1 cellular context compared by ENCODE assay signal in the genomic region with DNA sequence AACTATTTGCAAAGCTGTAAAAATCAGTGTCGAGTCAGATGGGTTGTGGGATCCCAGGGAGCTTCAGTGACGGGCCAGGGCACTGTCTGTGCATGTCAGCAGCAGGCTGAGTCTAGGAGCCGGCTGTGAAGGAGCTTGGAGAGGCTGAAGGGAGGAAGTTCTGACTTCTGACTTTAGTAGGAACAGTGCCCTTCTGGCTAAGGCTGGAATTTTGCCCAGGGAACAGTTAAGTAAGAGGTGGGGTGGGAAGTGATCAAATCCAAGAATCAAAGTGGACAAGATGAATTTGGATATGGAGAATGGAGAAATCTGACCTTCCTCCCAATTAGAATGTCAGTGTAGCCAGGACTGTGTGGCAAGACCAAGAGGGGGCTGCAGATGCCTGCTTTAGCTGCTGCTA.
TF ChIP-seq lines count a peak whose summit lies in the region.

No MANE protein-coding gene starts in this region.

TF ChIP-seq in HCT116, 20 proteins besides CTCF, POLR2A, EP300 and RAD21 (continued from another document):
- TF ChIP-seq CBX3 (IDR thresholded peaks at IDR 0.05; ENCODE audit: low read depth), result no peak
TF ChIP-seq in HCT116: peak in this region for 0.
